ENCODE assay signal across 10 cellular contexts in genomic region chr3:181710581-181711255, GRCh38. TPM values are rescaled to one million over a fixed set of nuclear protein-coding genes. Genes with fewer than 3 reads are reported as not detected.
DNase-seq lines count a peak whose midpoint lies in the region; ATAC-seq and TF ChIP-seq lines count a peak whose summit lies in the region.
"Had no signal": no experiment of that assay in that cellular context is flagged by ENCODE, and none has a peak within 500 bp of the region (broad histone marks: within the 10 kb centered on the region; RNA-seq: fewer than 3 reads in every experiment).

No MANE protein-coding gene starts in this region.

- H3K27ac Mint-ChIP-seq in glutamatergic neuron (ENCODE audit: unreplicated experiment) = no peak overlapping the region

- H3K36me3 Mint-ChIP-seq in glutamatergic neuron (ENCODE audit: unreplicated experiment) = no peaks in the 10 kb centered on the region

- peak overlapping the region; percentile 47 for H3K4me2 ChIP-seq in OCI-LY3 (ENCODE audit: low read length)
- peak overlapping the region; percentile 86 for H3K4me2 ChIP-seq in skeletal muscle satellite cell (ENCODE audit: low read length)

- H3K36me3 ChIP-seq in OCI-LY3 (replicated peaks; ENCODE audit: low read depth, low read length) (no peaks in the 10 kb centered on the region), skeletal muscle satellite cell (ENCODE audit: insufficient read depth, low read length) (no peaks in the 10 kb centered on the region)
- H3K36me3 ChIP-seq: spleen had no signal

- H3K27ac ChIP-seq in OCI-LY3 (ENCODE audit: low read length) = no peak overlapping the region
- H3K27ac ChIP-seq: spleen had no signal

- H3K4me3 ChIP-seq in OCI-LY3 (ENCODE audit: low read length) (peak overlapping the region; percentile 57; the same call in 1 of the 2 replicates), skeletal muscle satellite cell (ENCODE audit: low read length) (no peak overlapping the region)

- ATAC-seq in HG02571 (IDR thresholded peaks at IDR 0.05; ENCODE audit: unreplicated experiment) (no peak), HG03457 (IDR thresholded peaks at IDR 0.05; ENCODE audit: unreplicated experiment) (no peak)

- peaks cover 11% of the 10 kb centered on the region for H3K4me1 ChIP-seq in OCI-LY3 (ENCODE audit: low read length)
- H3K4me1 ChIP-seq in skeletal muscle satellite cell (ENCODE audit: control insufficient read depth, insufficient read depth, low read length) = peaks cover 10% of the 10 kb centered on the region

- peaks cover 7% of the 10 kb centered on the region for H3K9me3 Mint-ChIP-seq in glutamatergic neuron (ENCODE audit: unreplicated experiment)

- H3K4me1 Mint-ChIP-seq in glutamatergic neuron (ENCODE audit: low read depth, unreplicated experiment) = peaks cover 9% of the 10 kb centered on the region

- H3K4me3 Mint-ChIP-seq in glutamatergic neuron (ENCODE audit: unreplicated experiment) = peak overlapping the region; percentile 40

- TF ChIP-seq CTCF in OCI-LY3 (IDR thresholded peaks at IDR 0.05; ENCODE audit: low read depth, low read length) (no peak), glutamatergic neuron (IDR thresholded peaks at IDR 0.05; ENCODE audit: partially characterized antibody, unreplicated experiment) (no peak)

- H3K9me3 ChIP-seq in OCI-LY3 (ENCODE audit: insufficient read depth, low read length) (no peaks in the 10 kb centered on the region), skeletal muscle satellite cell (replicated peaks; ENCODE audit: low read length) (no peaks in the 10 kb centered on the region)

- peaks cover 4% of the 10 kb centered on the region; the same call in 1 of the 2 replicates for H3K27me3 ChIP-seq in OCI-LY3 (ENCODE audit: low read depth, low read length)
- peaks cover 85% of the 10 kb centered on the region for H3K27me3 ChIP-seq in skeletal muscle satellite cell (ENCODE audit: control insufficient read depth, insufficient read depth, low read length)

- no peak overlapping the region for H3K9ac ChIP-seq in OCI-LY3 (ENCODE audit: low read length)
- no peak overlapping the region for H3K9ac ChIP-seq in skeletal muscle satellite cell (ENCODE audit: low read depth, low read length)

- peaks cover 5% of the 10 kb centered on the region for H3K27me3 Mint-ChIP-seq in glutamatergic neuron (ENCODE audit: unreplicated experiment)

- H2AFZ ChIP-seq in OCI-LY3 (ENCODE audit: low read depth, low read length) = no peak overlapping the region

- no peaks in the 10 kb centered on the region for H4K20me1 ChIP-seq in OCI-LY3 (ENCODE audit: insufficient read depth, low read length)

- H3K79me2 ChIP-seq in OCI-LY3 (ENCODE audit: low read length) = no peaks in the 10 kb centered on the region

- DNase-seq in NCI-H2081 (lab: John Stamatoyannopoulos, UW) (peak; percentile 78 to 80), NCI-H2081 treated with DMSO at 0.1 percent for 48 hours (lab: John Stamatoyannopoulos, UW) (no peak), glutamatergic neuron (no peak), midbrain (lab: John Stamatoyannopoulos, UW) (no peak)
- DNase-seq: spleen had no signal

RNA-seq across cellular contexts. Expression of gene SOX2, which starts 1.0 kb away (rescaled TPM):
- total RNA-seq in glutamatergic neuron (ENCODE audit: unreplicated experiment) = 23.5 TPM
- under 0.01 TPM in 1 of 2 replicates, not detected in the other for total RNA-seq in skeletal muscle satellite cell (2012; rRNA removed)
- total RNA-seq: HT1080 had no signal

Comparison
In these comparisons a context has a peak if more than half of its experiments do, and no peak if none do; other contexts are left out.
1. DNase-seq: peak in NCI-H2081 (2 of 2); none in NCI-H2081 treated with DMSO at 0.1 percent for 48 hours (single experiment), glutamatergic neuron (single experiment) and midbrain (single experiment).